Comparison of ENCODE assay signal across 13 cellular contexts in genomic region chr3:185764168-185764988, GRCh38.
A peak's percentile ranks its signal among the peaks of the same experiment; 100 is the strongest.
DNase-seq lines count a peak whose midpoint lies in the region; ATAC-seq and TF ChIP-seq lines count a peak whose summit lies in the region.
"Had no signal": no experiment of that assay in that cellular context is flagged by ENCODE, and none has a peak within 500 bp of the region (broad histone marks: within the 10 kb centered on the region; RNA-seq: fewer than 3 reads in every experiment).

No MANE protein-coding gene starts in this region.

- WGBS in mammary epithelial cell (ENCODE audit: low coverage, missing lambda C conversion rate), result 73% methylated on average over 6 of the region's 6 CpGs
- WGBS in smooth muscle cell (ENCODE audit: low lambda C conversion rate), result 65% methylated on average over 6 of the region's 6 CpGs

- no peaks in the 10 kb centered on the region for H3K36me3 Mint-ChIP-seq in GM23338 (ENCODE audit: low read depth)
- H3K36me3 Mint-ChIP-seq: stimulated activated naive B cell treated with anti-CD40 and anti-IgM and Interleukin-4, amounts not matched to agents 10 μg/mL and 1 μg/mL and 100 μg/mL, for 72 hours had no signal

- H3F3A ChIP-seq in GM23338 (replicated peaks; ENCODE audit: low read depth) (peaks cover 3% of the 10 kb centered on the region; the same call in 1 of the 2 replicates), smooth muscle cell (ENCODE audit: low read depth) (no peaks in the 10 kb centered on the region)

- H3K9me3 Mint-ChIP-seq in GM23338, result no peaks in the 10 kb centered on the region
- H3K9me3 Mint-ChIP-seq: stimulated activated naive B cell treated with anti-CD40 and anti-IgM and Interleukin-4, amounts not matched to agents 10 μg/mL and 1 μg/mL and 100 μg/mL, for 72 hours had no signal

- H3K79me2 ChIP-seq in GM23338 (replicated peaks; ENCODE audit: insufficient read depth) (peaks cover 92% of the 10 kb centered on the region), mammary epithelial cell (ENCODE audit: insufficient read depth, low read length) (peaks cover 98% of the 10 kb centered on the region), smooth muscle cell (ENCODE audit: low read depth) (peaks cover 100% of the 10 kb centered on the region)

- H3K4me3 ChIP-seq in GM23338, result no peak overlapping the region
- H3K4me3 ChIP-seq in mammary epithelial cell (replicated peaks in 1 of 3; ENCODE audit: insufficient read depth in 1 of 3, low read depth in 2 of 3, low read length in 3 of 3), result no peak overlapping the region
- no peak overlapping the region for H3K4me3 ChIP-seq in smooth muscle cell
- no peak overlapping the region for H3K4me3 ChIP-seq in HAP-1
- H3K4me3 ChIP-seq: spleen had no signal

- peaks cover 6% of the 10 kb centered on the region for H3K27me3 Mint-ChIP-seq in GM23338 (ENCODE audit: insufficient read depth, low read depth, poor library complexity)

- no peak overlapping the region for H3K4me2 ChIP-seq in GM23338
- no peak overlapping the region for H3K4me2 ChIP-seq in mammary epithelial cell (ENCODE audit: insufficient read depth, low read depth, low read length)
- H3K4me2 ChIP-seq in smooth muscle cell, result peak overlapping the region; percentile 55

- no peak overlapping the region for H3K27ac Mint-ChIP-seq in GM23338
- H3K27ac Mint-ChIP-seq: stimulated activated naive B cell treated with anti-CD40 and anti-IgM and Interleukin-4, amounts not matched to agents 10 μg/mL and 1 μg/mL and 100 μg/mL, for 72 hours had no signal

- peaks cover 41% of the 10 kb centered on the region for H4K20me1 ChIP-seq in GM23338 (replicated peaks; ENCODE audit: insufficient read depth)
- no peaks in the 10 kb centered on the region for H4K20me1 ChIP-seq in mammary epithelial cell (ENCODE audit: insufficient read depth, low read length)
- peaks cover 100% of the 10 kb centered on the region for H4K20me1 ChIP-seq in smooth muscle cell (ENCODE audit: low read depth)

- H3K27me3 ChIP-seq in GM23338 (ENCODE audit: insufficient read depth) (no peaks in the 10 kb centered on the region), mammary epithelial cell (ENCODE audit: insufficient read depth, low read length) (no peaks in the 10 kb centered on the region), smooth muscle cell (ENCODE audit: low read depth) (no peaks in the 10 kb centered on the region), HAP-1 (ENCODE audit: low read depth) (no peaks in the 10 kb centered on the region)

- H3K36me3 ChIP-seq in GM23338 (ENCODE audit: insufficient read depth) (no peaks in the 10 kb centered on the region), mammary epithelial cell (ENCODE audit: insufficient read depth, low read length) (peaks cover 3% of the 10 kb centered on the region), smooth muscle cell (ENCODE audit: low read depth) (no peaks in the 10 kb centered on the region), HAP-1 (replicated peaks) (no peaks in the 10 kb centered on the region; the same call in 1 of the 2 replicates)
- H3K36me3 ChIP-seq: spleen had no signal

- H3K9me3 ChIP-seq in mammary epithelial cell (replicated peaks; ENCODE audit: insufficient read depth, low read length) (no peaks in the 10 kb centered on the region), smooth muscle cell (replicated peaks; ENCODE audit: low read depth) (no peaks in the 10 kb centered on the region), HAP-1 (no peaks in the 10 kb centered on the region)
- H3K9me3 ChIP-seq: spleen had no signal

- in situ Hi-C loops in mammary epithelial cell (cut with MboI; ENCODE audit: low sequenced_read_pairs in 2 of 2) (no loop called here), HAP-1 (cut with MboI; ENCODE audit: low sequenced_read_pairs) (no loop called here)

- no TSS peak for BruUV-seq in mammary epithelial cell (replicated peaks; lab: Mats Ljungman, UMichigan)

- intact Hi-C loops in mammary epithelial cell (cut with micrococcal nuclease), result no loop called here

- dilution Hi-C loops in mammary epithelial cell (cut with HindIII; ENCODE audit: low sequenced_read_pairs), result loop anchor here (5.0 kb wide), 1 partner anchor 77 kb away; no protein-coding TSS in a partner anchor

- DNase-seq in GM23338 (ENCODE audit: low spot score) (no peak), mammary epithelial cell (peak; percentile 61), hepatic stellate cell (ENCODE audit: low spot score) (peak; percentile 36), smooth muscle cell (lab: John Stamatoyannopoulos, UW; ENCODE audit: unreplicated experiment) (no peak), HAP-1 (ENCODE audit: low spot score in 2 of 2) (no peak), kidney tubule cell (ENCODE audit: low spot score) (no peak), superior temporal gyrus (ENCODE audit: extremely low spot score) (no peak)
- DNase-seq: DND-41; NCI-H2227 treated with DMSO at 0.1 percent for 48 hours; spleen; stimulated activated naive B cell treated with anti-CD40 and anti-IgM and Interleukin-4, amounts not matched to agents 10 μg/mL and 1 μg/mL and 100 μg/mL, for 72 hours; SW 1271 had no signal

- H3K9me2 ChIP-seq in GM23338 (ENCODE audit: insufficient read depth), result no peaks in the 10 kb centered on the region

- H3K4me1 Mint-ChIP-seq in GM23338, result peaks cover 75% of the 10 kb centered on the region

- H3K4me1 ChIP-seq in GM23338 (ENCODE audit: insufficient read depth) (peaks cover 48% of the 10 kb centered on the region), mammary epithelial cell (ENCODE audit: insufficient read depth, low read length) (peaks cover 58% of the 10 kb centered on the region), smooth muscle cell (ENCODE audit: low read depth) (peaks cover 43% of the 10 kb centered on the region), HAP-1 (peaks cover 16% of the 10 kb centered on the region)

- H3K27ac ChIP-seq in GM23338 (ENCODE audit: low read depth), result peak overlapping the region; percentile 10; the same call in 1 of the 2 replicates
- peak overlapping the region; percentile 0 for H3K27ac ChIP-seq in mammary epithelial cell (ENCODE audit: insufficient read depth, low read depth, low read length)
- peak overlapping the region; percentile 67 for H3K27ac ChIP-seq in smooth muscle cell (ENCODE audit: low read depth)

- no peak overlapping the region for H3K4me3 Mint-ChIP-seq in GM23338
- H3K4me3 Mint-ChIP-seq: stimulated activated naive B cell treated with anti-CD40 and anti-IgM and Interleukin-4, amounts not matched to agents 10 μg/mL and 1 μg/mL and 100 μg/mL, for 72 hours had no signal

- H2AFZ ChIP-seq in GM23338, result no peak overlapping the region
- H2AFZ ChIP-seq in mammary epithelial cell (ENCODE audit: low read depth, low read length), result no peak overlapping the region
- H2AFZ ChIP-seq in smooth muscle cell (ENCODE audit: low read depth), result no peak overlapping the region

- CTCF ChIA-PET in mammary epithelial cell (lab: Charles Lee; ENCODE audit: low non-redundant PET), result no interaction called here

- peak overlapping the region; percentile 33 for H3K9ac ChIP-seq in mammary epithelial cell (ENCODE audit: insufficient read depth, low read length)
- H3K9ac ChIP-seq in smooth muscle cell (ENCODE audit: low read depth), result peak overlapping the region; percentile 50

- ATAC-seq in GM23338 (peak; percentile 43), GM21390 (IDR thresholded peaks at IDR 0.05; ENCODE audit: unreplicated experiment) (no peak)
- ATAC-seq: stimulated activated naive B cell treated with anti-CD40 and anti-IgM and Interleukin-4, amounts not matched to agents 10 μg/mL and 1 μg/mL and 100 μg/mL, for 72 hours had no signal

- TF ChIP-seq CTCF in GM23338 (conservative IDR thresholded peaks at IDR 0.05; ENCODE audit: low read depth in 2 of 2) (no peak), mammary epithelial cell (conservative IDR thresholded peaks at IDR 0.05 in 1 of 2, IDR thresholded peaks at IDR 0.05 in 1 of 2; ENCODE audit: extremely low read depth in 1 of 2, insufficient read depth in 1 of 2, low read depth in 1 of 2, low read length in 2 of 2) (no peak), smooth muscle cell (IDR thresholded peaks at IDR 0.05; ENCODE audit: borderline replicate concordance, insufficient read depth, poor library complexity, severe bottlenecking) (no peak)

TF ChIP-seq in GM23338, 12 proteins besides CTCF, POLR2A, EP300 and RAD21:
- TF ChIP-seq POLR2AphosphoS5 (IDR thresholded peaks at IDR 0.05; ENCODE audit: low read depth) (no peak), EZH2 (IDR thresholded peaks at IDR 0.05; ENCODE audit: low read depth, unreplicated experiment) (no peak)

Comparison
In these comparisons a context has a peak if more than half of its experiments do, and no peak if none do; other contexts are left out.
1. DNase-seq: peak in mammary epithelial cell (single experiment) and hepatic stellate cell (single experiment); none in GM23338 (single experiment), smooth muscle cell (single experiment), HAP-1 (0 of 2), kidney tubule cell (single experiment) and superior temporal gyrus (single experiment).
2. H3K27ac ChIP-seq: peak in every context shown above with its lines; median percentile 67 in smooth muscle cell; 10 in GM23338; 0 in mammary epithelial cell.